ENCODE assay signal across 11 cellular contexts in genomic region chr7:102045681-102046372, GRCh38.
DNase-seq lines count a peak whose midpoint lies in the region; ATAC-seq and TF ChIP-seq lines count a peak whose summit lies in the region.
"Had no signal": no experiment of that assay in that cellular context is flagged by ENCODE, and none has a peak within 500 bp of the region (broad histone marks: within the 10 kb centered on the region; RNA-seq: fewer than 3 reads in every experiment).

No MANE protein-coding gene starts in this region.

- H3K79me2 ChIP-seq in OCI-LY3 (ENCODE audit: low read length): peaks cover 4% of the 10 kb centered on the region; the same call in 1 of the 2 replicates

- 57 to 65% methylated on average over 10 to 11 of the region's 11 CpGs for WGBS in gastroesophageal sphincter (ENCODE audit: low coverage in 1 of 2), 2 donors

- peaks cover 26% of the 10 kb centered on the region for H3K4me1 ChIP-seq in OCI-LY3 (ENCODE audit: low read length)
- peaks cover 0 to 33% (median 12%) of the 10 kb centered on the region in 3 donors for H3K4me1 ChIP-seq in gastroesophageal sphincter
- H3K4me1 ChIP-seq in skeletal muscle tissue (ENCODE audit: control insufficient read depth in 3 of 3, insufficient read depth in 3 of 3, low read length in 3 of 3): peaks cover 9 to 31% (median 16%) of the 10 kb centered on the region in 3 donors
- H3K4me1 ChIP-seq: prostate gland had no signal

- DNase-seq in GM12865 (ENCODE audit: low read depth) (peak; percentile 62), glomerular visceral epithelial cell (ENCODE audit: extremely low spot score) (no peak), H4 (ENCODE audit: low spot score) (no peak), AG20443 (ENCODE audit: low spot score) (no peak)
- DNase-seq: activated CD4-positive, alpha-beta T cell treated with anti-CD3 and anti-CD28 coated beads for 1 hour; activated T-cell treated with anti-CD3 and anti-CD28 coated beads, Interleukin-2, amount 50 U/mL, for 72 hours had no signal

- no peak overlapping the region for H3K4me3 ChIP-seq in GM12865 (ENCODE audit: low read depth, low read length)
- no peak overlapping the region for H3K4me3 ChIP-seq in OCI-LY3 (ENCODE audit: low read length)
- peak overlapping the region in 1 of 2 donors; percentile 42 for H3K4me3 ChIP-seq in gastroesophageal sphincter
- H3K4me3 ChIP-seq in skeletal muscle tissue (ENCODE audit: low read length in 3 of 3): peak overlapping the region in 1 of 3 donors; percentile 0

- no peak overlapping the region for H2AFZ ChIP-seq in OCI-LY3 (ENCODE audit: low read depth, low read length)

- no peak for TF ChIP-seq EP300 in gastroesophageal sphincter (IDR thresholded peaks at IDR 0.05)

- peaks cover 36% of the 10 kb centered on the region for H4K20me1 ChIP-seq in OCI-LY3 (ENCODE audit: insufficient read depth, low read length)

- H3K36me3 ChIP-seq in OCI-LY3 (replicated peaks; ENCODE audit: low read depth, low read length) (no peaks in the 10 kb centered on the region), gastroesophageal sphincter (no peaks in the 10 kb centered on the region), skeletal muscle tissue (ENCODE audit: control insufficient read depth in 3 of 3, insufficient read depth in 3 of 3, low read length in 3 of 3) (no peaks in the 10 kb centered on the region)
- H3K36me3 ChIP-seq: prostate gland had no signal

- H3K4me2 ChIP-seq in OCI-LY3 (ENCODE audit: low read length): peak overlapping the region; percentile 24

- H3K9me3 ChIP-seq in OCI-LY3 (ENCODE audit: insufficient read depth, low read length) (no peaks in the 10 kb centered on the region), gastroesophageal sphincter (no peaks in the 10 kb centered on the region), skeletal muscle tissue (ENCODE audit: control insufficient read depth in 3 of 3, low read length in 3 of 3) (no peaks in the 10 kb centered on the region)
- H3K9me3 ChIP-seq: prostate gland had no signal

- ATAC-seq in gastroesophageal sphincter (no peak), HG02938 (IDR thresholded peaks at IDR 0.05; ENCODE audit: unreplicated experiment) (no peak)
- ATAC-seq: activated T-cell treated with anti-CD3 and anti-CD28 coated beads, Interleukin-2, amount 50 U/mL, for 72 hours had no signal

- H3K9ac ChIP-seq in OCI-LY3 (ENCODE audit: low read length) (no peak overlapping the region), skeletal muscle tissue (ENCODE audit: low read depth in 1 of 3, low read length in 3 of 3) (peak overlapping the region; percentile 1 to 63 (median 11))

- H3K27me3 ChIP-seq in OCI-LY3 (ENCODE audit: low read depth, low read length) (no peaks in the 10 kb centered on the region), gastroesophageal sphincter (no peaks in the 10 kb centered on the region), skeletal muscle tissue (ENCODE audit: control insufficient read depth in 3 of 3, insufficient read depth in 3 of 3, low read length in 3 of 3) (no peaks in the 10 kb centered on the region)

- no peak for TF ChIP-seq POLR2A in gastroesophageal sphincter (IDR thresholded peaks at IDR 0.05)

- H3K27ac ChIP-seq in OCI-LY3 (ENCODE audit: low read length) (no peak overlapping the region), gastroesophageal sphincter (peak overlapping the region in 3 of 4 donors; percentile 61 to 69 (median 61)), skeletal muscle tissue (ENCODE audit: low read depth, low read length) (no peak overlapping the region)
- H3K27ac ChIP-seq: prostate gland had no signal

- TF ChIP-seq CTCF in GM12865 (IDR thresholded peaks at IDR 0.05; ENCODE audit: insufficient read depth, low read depth, low read length, missing control alignments): no peak
- TF ChIP-seq CTCF in OCI-LY3 (IDR thresholded peaks at IDR 0.05; ENCODE audit: low read depth, low read length): no peak
- TF ChIP-seq CTCF in gastroesophageal sphincter (IDR thresholded peaks at IDR 0.05): no peak

Comparison
In these comparisons a context has a peak if more than half of its experiments do, and no peak if none do; other contexts are left out.
1. H3K27ac ChIP-seq: peak in gastroesophageal sphincter (3 of 4); none in OCI-LY3 (single experiment) and skeletal muscle tissue (single experiment).